Comparison of ENCODE assay signal across 1 cellular context in genomic region chr10:114881916-114882315, GRCh38.
TF ChIP-seq lines count a peak whose summit lies in the region.

No MANE protein-coding gene starts in this region.

TF ChIP-seq in IMR-90, 13 proteins besides CTCF, POLR2A, EP300 and RAD21:
- no peak for TF ChIP-seq MXI1 (IDR thresholded peaks at IDR 0.05; ENCODE audit: borderline replicate concordance, low read depth, low read length)
- TF ChIP-seq BHLHE40 (IDR thresholded peaks at IDR 0.05; ENCODE audit: low read depth, low read length): no peak
- TF ChIP-seq ELK1 (IDR thresholded peaks at IDR 0.05; ENCODE audit: borderline replicate concordance, low read depth, low read length): no peak
- TF ChIP-seq MAFK (IDR thresholded peaks at IDR 0.05; ENCODE audit: low read depth, low read length): no peak
- no peak for TF ChIP-seq SMC3 (IDR thresholded peaks at IDR 0.05; ENCODE audit: low read depth, low read length)
- no peak for TF ChIP-seq FOS (IDR thresholded peaks at IDR 0.05; ENCODE audit: low read depth, low read length)
- TF ChIP-seq USF2 (IDR thresholded peaks at IDR 0.05; ENCODE audit: low read depth, low read length): no peak
